In genomic region chr5:89168766-89169165, GRCh38 we compare ENCODE assay signal across 13 cellular contexts.
DNase-seq lines count a peak whose midpoint lies in the region; ATAC-seq and TF ChIP-seq lines count a peak whose summit lies in the region.
"Had no signal": no experiment of that assay in that cellular context is flagged by ENCODE, and none has a peak within 500 bp of the region (broad histone marks: within the 10 kb centered on the region; RNA-seq: fewer than 3 reads in every experiment).

No MANE protein-coding gene starts in this region.

- no peak overlapping the region for H3K27ac Mint-ChIP-seq in Caco-2 (ENCODE audit: unreplicated experiment)
- H3K27ac Mint-ChIP-seq: activated naive CD8-positive, alpha-beta T cell treated with anti-CD3 and anti-CD28 coated beads, Interleukin-2, amount 10 ng/mL, durations not matched to agents 7 days and 5 days had no signal

- H3K36me3 ChIP-seq in left ventricle myocardium inferior (no peaks in the 10 kb centered on the region), Caco-2 (ENCODE audit: control insufficient read depth, insufficient read depth, low read length) (no peaks in the 10 kb centered on the region)

- intact Hi-C loops in left ventricle myocardium inferior (cut with micrococcal nuclease): no loop called here
- intact Hi-C loops in Caco-2 (cut with micrococcal nuclease; ENCODE audit: unreplicated experiment): no loop called here

- no peak overlapping the region for H3K4me3 Mint-ChIP-seq in Caco-2 (ENCODE audit: unreplicated experiment)
- H3K4me3 Mint-ChIP-seq: activated naive CD8-positive, alpha-beta T cell treated with anti-CD3 and anti-CD28 coated beads, Interleukin-2, amount 10 ng/mL, durations not matched to agents 7 days and 5 days had no signal

- H3K27ac ChIP-seq in left ventricle myocardium inferior (replicated peaks): no peak overlapping the region

- H3K27me3 ChIP-seq in left ventricle myocardium inferior (ENCODE audit: low read depth) (no peaks in the 10 kb centered on the region), Caco-2 (replicated peaks; ENCODE audit: control insufficient read depth, insufficient read depth, low read length) (no peaks in the 10 kb centered on the region)

- TF ChIP-seq CTCF in GM20000 (IDR thresholded peaks at IDR 0.05; ENCODE audit: extremely low read depth, missing control alignments) (no peak), left ventricle myocardium inferior (IDR thresholded peaks at IDR 0.05; ENCODE audit: borderline replicate concordance) (no peak), Caco-2 (IDR thresholded peaks at IDR 0.05; ENCODE audit: insufficient read depth in 1 of 2, low read depth in 1 of 2, low read length in 1 of 2, severe bottlenecking in 1 of 2, unreplicated experiment in 1 of 2) (no peak)

- no peaks in the 10 kb centered on the region for H3K4me1 Mint-ChIP-seq in Caco-2 (ENCODE audit: low read depth, unreplicated experiment)
- H3K4me1 Mint-ChIP-seq: activated naive CD8-positive, alpha-beta T cell treated with anti-CD3 and anti-CD28 coated beads, Interleukin-2, amount 10 ng/mL, durations not matched to agents 7 days and 5 days had no signal

- DNase-seq in GM20000 (ENCODE audit: low spot score) (peak; percentile 13), left ventricle myocardium inferior (no peak), dermis blood vessel endothelial cell (no peak), NCI-H1694 (lab: John Stamatoyannopoulos, UW) (no peak), Caco-2 (no peak)
- DNase-seq: activated naive CD8-positive, alpha-beta T cell treated with anti-CD3 and anti-CD28 coated beads, Interleukin-2, amount 10 ng/mL, durations not matched to agents 7 days and 5 days; NCI-H1092 treated with DMSO at 0.1 percent for 48 hours; NCI-H69; SIG-M5; stimulated activated CD4-positive, alpha-beta T cell treated with anti-CD3 and anti-CD28 coated beads, Interleukin-4, amount 100 ng/mL, for 1 hour had no signal

- H3K9me3 ChIP-seq in left ventricle myocardium inferior (replicated peaks) (peaks cover 18% of the 10 kb centered on the region), Caco-2 (no peaks in the 10 kb centered on the region)

- H3K9me3 Mint-ChIP-seq in Caco-2 (ENCODE audit: unreplicated experiment): no peaks in the 10 kb centered on the region

- ATAC-seq in GM18508 (IDR thresholded peaks at IDR 0.05; ENCODE audit: insufficient read depth, unreplicated experiment) (peak; percentile 71), HG02938 (IDR thresholded peaks at IDR 0.05; ENCODE audit: unreplicated experiment) (peak; percentile 97), HG03565 (IDR thresholded peaks at IDR 0.05; ENCODE audit: unreplicated experiment) (peak; percentile 90)

- POLR2A ChIA-PET in Caco-2 (lab: Charles Lee): no interaction called here

- CTCF ChIA-PET in Caco-2 (lab: Charles Lee): no interaction called here

- H3K4me1 ChIP-seq in left ventricle myocardium inferior: no peaks in the 10 kb centered on the region
- H3K4me1 ChIP-seq in Caco-2: no peaks in the 10 kb centered on the region

- no peak overlapping the region for H3K4me3 ChIP-seq in left ventricle myocardium inferior
- H3K4me3 ChIP-seq in Caco-2 (ENCODE audit: low read depth, low read length): no peak overlapping the region

- H3K27me3 Mint-ChIP-seq in Caco-2 (ENCODE audit: insufficient read depth, unreplicated experiment): no peaks in the 10 kb centered on the region
- H3K27me3 Mint-ChIP-seq: activated naive CD8-positive, alpha-beta T cell treated with anti-CD3 and anti-CD28 coated beads, Interleukin-2, amount 10 ng/mL, durations not matched to agents 7 days and 5 days had no signal

- H3K36me3 Mint-ChIP-seq in Caco-2 (ENCODE audit: insufficient read depth, unreplicated experiment): no peaks in the 10 kb centered on the region
- H3K36me3 Mint-ChIP-seq: activated naive CD8-positive, alpha-beta T cell treated with anti-CD3 and anti-CD28 coated beads, Interleukin-2, amount 10 ng/mL, durations not matched to agents 7 days and 5 days had no signal

- no TSS peak for BruUV-seq in Caco-2 (replicated peaks; lab: Mats Ljungman, UMichigan)
